1 cellular context compared by ENCODE assay signal in genomic region chr21:17501107-17502006, GRCh38.
TF ChIP-seq lines count a peak whose summit lies in the region.

No MANE protein-coding gene starts in this region.

TF ChIP-seq in HepG2, 621 proteins besides CTCF, POLR2A, EP300 and RAD21 (continued from another document and continues in another):
- TF ChIP-seq MXD1 (CRISPR knock-in tag; IDR thresholded peaks at IDR 0.05), result no peak
- TF ChIP-seq RFX1 (IDR thresholded peaks at IDR 0.05), result no peak
- no peak for TF ChIP-seq TFDP2 (CRISPR knock-in tag; IDR thresholded peaks at IDR 0.05)
- TF ChIP-seq FOXP4 (CRISPR knock-in tag; IDR thresholded peaks at IDR 0.05), result peak; percentile 97
- TF ChIP-seq IKZF4 (CRISPR knock-in tag; IDR thresholded peaks at IDR 0.05; ENCODE audit: borderline replicate concordance, low read depth, not compliant biosample characterization), result no peak
- TF ChIP-seq ZNF75D (CRISPR knock-in tag; IDR thresholded peaks at IDR 0.05; ENCODE audit: borderline replicate concordance), result no peak
- no peak for TF ChIP-seq ZNF761 (CRISPR knock-in tag; conservative IDR thresholded peaks at IDR 0.05)
- no peak for TF ChIP-seq ADNP (CRISPR knock-in tag; IDR thresholded peaks at IDR 0.05)
- no peak for TF ChIP-seq ZNF670 (CRISPR knock-in tag; IDR thresholded peaks at IDR 0.05; ENCODE audit: borderline replicate concordance)
- TF ChIP-seq ZBTB20 (CRISPR knock-in tag; IDR thresholded peaks at IDR 0.05; ENCODE audit: borderline replicate concordance, low read depth), result peak; percentile 99
- no peak for TF ChIP-seq CBX5 (CRISPR knock-in tag; IDR thresholded peaks at IDR 0.05; ENCODE audit: borderline replicate concordance)
- peak; percentile 54; the same call in 1 of the 2 replicates for TF ChIP-seq POGZ (CRISPR knock-in tag; IDR thresholded peaks at IDR 0.05)
- no peak for TF ChIP-seq ZNF879 (CRISPR knock-in tag; IDR thresholded peaks at IDR 0.05)
- TF ChIP-seq POLR2AphosphoS2 (IDR thresholded peaks at IDR 0.05; ENCODE audit: low read depth, low read length), result no peak
- TF ChIP-seq HNRNPUL1 (IDR thresholded peaks at IDR 0.05; ENCODE audit: low read depth, low read length), result no peak
- no peak for TF ChIP-seq ZBTB3 (CRISPR knock-in tag; IDR thresholded peaks at IDR 0.05; ENCODE audit: borderline replicate concordance, low read depth)
- TF ChIP-seq MZF1 (CRISPR knock-in tag; IDR thresholded peaks at IDR 0.05; ENCODE audit: borderline replicate concordance), result no peak
- TF ChIP-seq HDAC2 (CRISPR knock-in tag; IDR thresholded peaks at IDR 0.05), result peak; percentile 96
- TF ChIP-seq TGIF2 (CRISPR knock-in tag; IDR thresholded peaks at IDR 0.05), result peak; percentile 73
- TF ChIP-seq ZNF614 (CRISPR knock-in tag; IDR thresholded peaks at IDR 0.05; ENCODE audit: borderline replicate concordance), result peak; percentile 67; the same call in 1 of the 2 replicates
- peak; percentile 97 for TF ChIP-seq AHDC1 (CRISPR knock-in tag; IDR thresholded peaks at IDR 0.05; ENCODE audit: borderline replicate concordance)
- no peak for TF ChIP-seq MLLT10 (CRISPR knock-in tag; IDR thresholded peaks at IDR 0.05)
- no peak for TF ChIP-seq CCAR2 (optimal IDR thresholded peaks at IDR 0.05; ENCODE audit: low read depth, low read length)
- no peak for TF ChIP-seq PHF20 (CRISPR knock-in tag; IDR thresholded peaks at IDR 0.05)
- peak; percentile 97 for TF ChIP-seq CREM (IDR thresholded peaks at IDR 0.05)
- no peak for TF ChIP-seq CREM (CRISPR knock-in tag; IDR thresholded peaks at IDR 0.05)
- TF ChIP-seq TCF7L2 (IDR thresholded peaks at IDR 0.05; ENCODE audit: low read depth, low read length), result peak; percentile 99
- no peak for TF ChIP-seq ZNF790 (CRISPR knock-in tag; IDR thresholded peaks at IDR 0.05; ENCODE audit: borderline replicate concordance)
- TF ChIP-seq ZNF609 (CRISPR knock-in tag; IDR thresholded peaks at IDR 0.05; ENCODE audit: borderline replicate concordance), result peak; percentile 95
- no peak; the same call in 1 of the 2 replicates for TF ChIP-seq ZBTB10 (CRISPR knock-in tag; IDR thresholded peaks at IDR 0.05; ENCODE audit: borderline replicate concordance)
- TF ChIP-seq TRIM22 (IDR thresholded peaks at IDR 0.05), result no peak
- TF ChIP-seq ZNF552 (CRISPR knock-in tag; IDR thresholded peaks at IDR 0.05; ENCODE audit: borderline replicate concordance), result no peak
- no peak for TF ChIP-seq IRX3 (CRISPR knock-in tag; IDR thresholded peaks at IDR 0.05; ENCODE audit: borderline replicate concordance, low read depth)
- no peak for TF ChIP-seq MED8 (CRISPR knock-in tag; IDR thresholded peaks at IDR 0.05; ENCODE audit: insufficient replicate concordance)
- no peak for TF ChIP-seq ZNF530 (CRISPR knock-in tag; IDR thresholded peaks at IDR 0.05; ENCODE audit: low read depth)
- no peak for TF ChIP-seq ZNF788 (CRISPR knock-in tag; IDR thresholded peaks at IDR 0.05; ENCODE audit: borderline replicate concordance)
- no peak for TF ChIP-seq ZNF274 (CRISPR knock-in tag; IDR thresholded peaks at IDR 0.05)
- TF ChIP-seq MIER3 (CRISPR knock-in tag; IDR thresholded peaks at IDR 0.05; ENCODE audit: borderline replicate concordance), result peak; percentile 90; the same call in 1 of the 2 replicates
- TF ChIP-seq ZNF746 (CRISPR knock-in tag; IDR thresholded peaks at IDR 0.05), result no peak
- TF ChIP-seq YEATS2 (CRISPR knock-in tag; IDR thresholded peaks at IDR 0.05; ENCODE audit: borderline replicate concordance), result peak; percentile 23; the same call in 1 of the 2 replicates
- no peak for TF ChIP-seq ZNF33B (CRISPR knock-in tag; IDR thresholded peaks at IDR 0.05)
- TF ChIP-seq MAZ (IDR thresholded peaks at IDR 0.05; ENCODE audit: borderline replicate concordance, low read depth, low read length), result peak; percentile 45; the same call in 1 of the 2 replicates
- TF ChIP-seq MAZ (CRISPR knock-in tag; IDR thresholded peaks at IDR 0.05; ENCODE audit: low read depth), result no peak
- TF ChIP-seq ZNF546 (CRISPR knock-in tag; conservative IDR thresholded peaks at IDR 0.05), result no peak
- TF ChIP-seq ZNF891 (CRISPR knock-in tag; IDR thresholded peaks at IDR 0.05), result no peak
- peak; percentile 98 for TF ChIP-seq BCL6 (CRISPR knock-in tag; IDR thresholded peaks at IDR 0.05)
- no peak for TF ChIP-seq ZZZ3 (CRISPR knock-in tag; IDR thresholded peaks at IDR 0.05; ENCODE audit: borderline replicate concordance)
